In the genomic region with DNA sequence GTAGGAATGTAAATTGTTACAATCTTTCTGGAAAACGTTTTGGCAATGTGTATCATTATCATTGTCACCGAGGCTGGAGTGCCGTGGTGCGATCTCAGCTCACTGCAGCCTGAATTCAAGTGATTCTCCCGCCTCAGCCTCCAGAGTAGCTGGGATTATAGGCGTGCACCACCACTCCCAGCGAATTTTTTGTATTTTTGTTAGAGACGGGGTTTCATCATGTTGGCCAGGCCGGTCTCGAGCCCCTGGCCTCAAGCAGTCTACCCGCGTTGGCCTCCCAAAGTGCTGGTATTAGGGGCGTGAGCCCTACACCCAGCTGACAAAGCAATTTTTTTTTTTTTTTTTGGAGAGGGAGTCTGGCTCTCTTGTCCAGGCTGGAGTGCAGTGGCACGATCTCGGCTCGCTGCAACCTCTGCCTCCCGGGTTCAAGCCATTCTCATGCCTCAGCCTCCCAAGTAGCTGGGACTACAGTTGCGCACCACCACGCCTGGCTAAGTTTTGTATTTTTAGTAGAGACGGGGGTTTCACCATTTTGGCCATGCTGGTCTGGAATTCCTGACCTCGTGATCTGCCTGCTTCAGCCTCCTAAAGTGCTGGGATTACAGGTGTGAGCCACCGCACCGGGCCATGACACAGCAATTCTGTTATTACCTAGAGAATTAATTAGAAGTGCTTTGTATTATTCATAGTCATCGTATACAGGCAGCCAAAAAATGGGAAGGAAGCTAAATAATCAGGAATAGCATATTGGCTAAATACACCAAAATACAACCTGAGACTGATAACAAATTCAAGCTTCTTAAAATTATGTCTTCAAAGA, we compare ENCODE assay signal across 8 cellular contexts. TPM values are rescaled to one million over a fixed set of nuclear protein-coding genes. Genes with fewer than 3 reads are reported as not detected.
DNase-seq lines count a peak whose midpoint lies in the region; ATAC-seq, FAIRE-seq and TF ChIP-seq lines count a peak whose summit lies in the region.

No MANE protein-coding gene starts in this region.

- no peak for TF ChIP-seq CTCF in keratinocyte (optimal IDR thresholded peaks at IDR 0.05 in 1 of 3, IDR thresholded peaks at IDR 0.05 in 1 of 3, conservative IDR thresholded peaks at IDR 0.05 in 1 of 3; ENCODE audit: extremely low read depth in 1 of 3, insufficient read depth in 2 of 3, low read length in 3 of 3)
- no peak for TF ChIP-seq CTCF in thoracic aorta (IDR thresholded peaks at IDR 0.05)
- TF ChIP-seq CTCF in GM10266 (IDR thresholded peaks at IDR 0.05; ENCODE audit: control insufficient read depth, insufficient read depth, low read depth, missing control alignments): no peak

- dilution Hi-C loops in keratinocyte (cut with MboI; ENCODE audit: extremely low pct_ligation_motif_present, low sequenced_read_pairs): no loop called here

- H3K36me3 Mint-ChIP-seq in activated T-cell treated with anti-CD3 and anti-CD28 coated beads, Interleukin-2, amount 50 U/mL, for 72 hours (ENCODE audit: insufficient read depth in 2 of 2): peaks cover 8 to 13% of the 10 kb centered on the region in 2 donors
- H3K36me3 Mint-ChIP-seq in activated T-helper 2 cell treated with anti-CD3 and anti-CD28 coated beads, Interferon-gamma antibody, Interleukin-2, Interleukin-4, amounts not matched to agents 10 μg/mL and 5 μg/mL and 100 μg/mL, durations not matched to agents 14 hours and 24 hours and 36 hours (ENCODE audit: low read depth): peaks cover 17% of the 10 kb centered on the region

- peaks cover 19% of the 10 kb centered on the region for H3K79me2 ChIP-seq in keratinocyte (ENCODE audit: control insufficient read depth, insufficient read depth, low read length)

- no peaks in the 10 kb centered on the region for H3K9me1 ChIP-seq in keratinocyte (ENCODE audit: control insufficient read depth, extremely low read depth, insufficient read depth, low read length)

- H3K27ac ChIP-seq in keratinocyte (ENCODE audit: control insufficient read depth, insufficient read depth, low read length) (peak overlapping the region; percentile 89), thoracic aorta (no peak overlapping the region)

- H3K36me3 ChIP-seq in keratinocyte (ENCODE audit: control insufficient read depth in 2 of 2, extremely low read depth in 1 of 2, insufficient read depth in 2 of 2, low read length in 2 of 2) (no peaks in the 10 kb centered on the region), thoracic aorta (no peaks in the 10 kb centered on the region)

- peak overlapping the region; percentile 99 for H2AFZ ChIP-seq in keratinocyte (ENCODE audit: control insufficient read depth, low read length)

- H3K4me2 ChIP-seq in keratinocyte (ENCODE audit: control insufficient read depth, extremely low read depth, insufficient read depth, low read depth, low read length): peak overlapping the region; percentile 95

- peak overlapping the region; percentile 67 to 100 (median 98) for H3K4me3 ChIP-seq in keratinocyte (ENCODE audit: control insufficient read depth in 2 of 3, extremely low read depth in 1 of 3, insufficient read depth in 2 of 3, low read depth in 1 of 3, low read length in 3 of 3)
- peak overlapping the region; percentile 72 for H3K4me3 ChIP-seq in thoracic aorta

- H3K4me1 ChIP-seq in keratinocyte (ENCODE audit: control insufficient read depth, extremely low read depth, insufficient read depth, low read length) (peaks cover 24% of the 10 kb centered on the region), thoracic aorta (ENCODE audit: control insufficient read depth in 1 of 2, low read depth in 2 of 2) (peaks cover 14 to 23% of the 10 kb centered on the region in 2 donors)

- H3K9me3 Mint-ChIP-seq in activated T-cell treated with anti-CD3 and anti-CD28 coated beads, Interleukin-2, amount 50 U/mL, for 72 hours: no peaks in the 10 kb centered on the region
- H3K9me3 Mint-ChIP-seq in activated T-helper 2 cell treated with anti-CD3 and anti-CD28 coated beads, Interferon-gamma antibody, Interleukin-2, Interleukin-4, amounts not matched to agents 10 μg/mL and 5 μg/mL and 100 μg/mL, durations not matched to agents 14 hours and 24 hours and 36 hours: no peaks in the 10 kb centered on the region

- H3K27me3 ChIP-seq in keratinocyte (ENCODE audit: control insufficient read depth, extremely low read depth, insufficient read depth, low read length): no peaks in the 10 kb centered on the region
- no peaks in the 10 kb centered on the region for H3K27me3 ChIP-seq in thoracic aorta (replicated peaks; ENCODE audit: insufficient read depth)

- peak overlapping the region; percentile 91 to 100 for H3K4me3 Mint-ChIP-seq in activated T-cell treated with anti-CD3 and anti-CD28 coated beads, Interleukin-2, amount 50 U/mL, for 72 hours
- H3K4me3 Mint-ChIP-seq in activated T-helper 2 cell treated with anti-CD3 and anti-CD28 coated beads, Interferon-gamma antibody, Interleukin-2, Interleukin-4, amounts not matched to agents 10 μg/mL and 5 μg/mL and 100 μg/mL, durations not matched to agents 14 hours and 24 hours and 36 hours (ENCODE audit: low read depth): peak overlapping the region; percentile 98

- no peaks in the 10 kb centered on the region for H4K20me1 ChIP-seq in keratinocyte (ENCODE audit: control insufficient read depth, extremely low read depth, insufficient read depth, low read length)

- no peak for ATAC-seq in activated T-cell treated with anti-CD3 and anti-CD28 coated beads, Interleukin-2, amount 50 U/mL, for 72 hours (replicated peaks in 1 of 2)
- no peak for ATAC-seq in thoracic aorta (ENCODE audit: insufficient number of reproducible peaks, low FRiP score, low read depth)

- H3K4me1 Mint-ChIP-seq in activated T-cell treated with anti-CD3 and anti-CD28 coated beads, Interleukin-2, amount 50 U/mL, for 72 hours (ENCODE audit: low read depth): peaks cover 46% of the 10 kb centered on the region
- H3K4me1 Mint-ChIP-seq in activated T-helper 2 cell treated with anti-CD3 and anti-CD28 coated beads, Interferon-gamma antibody, Interleukin-2, Interleukin-4, amounts not matched to agents 10 μg/mL and 5 μg/mL and 100 μg/mL, durations not matched to agents 14 hours and 24 hours and 36 hours (ENCODE audit: low read depth): peaks cover 20% of the 10 kb centered on the region

- H3K9me3 ChIP-seq in keratinocyte (ENCODE audit: control insufficient read depth, low read depth, low read length) (no peaks in the 10 kb centered on the region), thoracic aorta (no peaks in the 10 kb centered on the region)

- no peak for DNase-seq in activated T-cell treated with anti-CD3 and anti-CD28 coated beads, Interleukin-2, amount 50 U/mL, for 72 hours
- DNase-seq in activated T-cell treated with anti-CD3 and anti-CD28 coated beads, Interleukin-2, amount 50 U/mL, for 48 hours: no peak
- DNase-seq in activated T-helper 2 cell treated with anti-CD3 and anti-CD28 coated beads, Interferon-gamma antibody, Interleukin-2, Interleukin-4, amounts not matched to agents 10 μg/mL and 5 μg/mL and 100 μg/mL, durations not matched to agents 14 hours and 24 hours and 36 hours (ENCODE audit: low spot score): no peak
- DNase-seq in keratinocyte (ENCODE audit: low read depth, low spot score) (no peak), thoracic aorta (ENCODE audit: low spot score) (no peak), GM10266 (ENCODE audit: extremely low spot score) (no peak), NCI-H1105 treated with DMSO at 0.1 percent for 48 hours (lab: John Stamatoyannopoulos, UW) (no peak), NOMO-1 treated with DMSO at 0.1 percent for 48 hours (lab: John Stamatoyannopoulos, UW; ENCODE audit: unreplicated experiment) (no peak)

- H3K9ac ChIP-seq in keratinocyte (ENCODE audit: control insufficient read depth, extremely low read depth, insufficient read depth, low read length): peak overlapping the region; percentile 89

- intact Hi-C loops in activated T-helper 2 cell treated with anti-CD3 and anti-CD28 coated beads, Interferon-gamma antibody, Interleukin-2, Interleukin-4, amounts not matched to agents 10 μg/mL and 5 μg/mL and 100 μg/mL, durations not matched to agents 14 hours and 24 hours and 36 hours (cut with micrococcal nuclease): loop anchor here (2.0 to 5.0 kb wide), 4 partner anchors 17 to 1610 kb away; partner anchors contain the start of genes APAF1, IKBIP and SLC25A3

- H3K27me3 Mint-ChIP-seq in activated T-cell treated with anti-CD3 and anti-CD28 coated beads, Interleukin-2, amount 50 U/mL, for 72 hours (ENCODE audit: low read depth): no peaks in the 10 kb centered on the region
- no peaks in the 10 kb centered on the region for H3K27me3 Mint-ChIP-seq in activated T-helper 2 cell treated with anti-CD3 and anti-CD28 coated beads, Interferon-gamma antibody, Interleukin-2, Interleukin-4, amounts not matched to agents 10 μg/mL and 5 μg/mL and 100 μg/mL, durations not matched to agents 14 hours and 24 hours and 36 hours (ENCODE audit: low read depth)

- FAIRE-seq in keratinocyte (lab: Jason Lieb, UNC): no peak

- peak overlapping the region; percentile 99 for H3K27ac Mint-ChIP-seq in activated T-cell treated with anti-CD3 and anti-CD28 coated beads, Interleukin-2, amount 50 U/mL, for 72 hours
- peak overlapping the region; percentile 100 for H3K27ac Mint-ChIP-seq in activated T-helper 2 cell treated with anti-CD3 and anti-CD28 coated beads, Interferon-gamma antibody, Interleukin-2, Interleukin-4, amounts not matched to agents 10 μg/mL and 5 μg/mL and 100 μg/mL, durations not matched to agents 14 hours and 24 hours and 36 hours

RNA-seq across cellular contexts. Expression of gene ACTR6, which starts 1.2 kb away (rescaled TPM):
- total RNA-seq in activated T-cell treated with anti-CD3 and anti-CD28 coated beads, Interleukin-2, amount 50 U/mL, for 72 hours: 10 to 100 TPM; 32.7 to 37.1 TPM
- 40.4 and 42.1 TPM in 2 replicates for total RNA-seq in activated T-helper 2 cell treated with anti-CD3 and anti-CD28 coated beads, Interferon-gamma antibody, Interleukin-2, Interleukin-4, amounts not matched to agents 10 μg/mL and 5 μg/mL and 100 μg/mL, durations not matched to agents 14 hours and 24 hours and 36 hours
- polyA plus RNA-seq in keratinocyte: 23.8 to 35.4 TPM (median 33.1 TPM) in 3 replicates
- 17.5 TPM for polyA plus RNA-seq in keratinocyte (2011; ENCODE audit: low read depth)
- 16.8 and 31.6 TPM in 2 replicates for polyA plus RNA-seq in keratinocyte (2011; cell fraction: cytosol; rRNA removed)
- 24.2 and 38.5 TPM in 2 replicates for polyA plus RNA-seq in keratinocyte (2011; cell fraction: nucleus; rRNA removed)
- 17.6 and 25.2 TPM in 2 replicates for polyA plus RNA-seq in keratinocyte (2012; ENCODE audit: low replicate concordance)
- polyA minus RNA-seq in keratinocyte: 3.5 to 10.4 TPM (median 5.5 TPM) in 3 replicates
- polyA minus RNA-seq in keratinocyte (2011; cell fraction: cytosol; rRNA and poly(A)+ RNA removed): 5.2 TPM
- 7.9 and 11.4 TPM in 2 replicates for polyA minus RNA-seq in keratinocyte (2011; cell fraction: nucleus; rRNA and poly(A)+ RNA removed)
- total RNA-seq in thoracic aorta: 100 to 1,000 TPM in 1 of 2 donors, 10 to 100 TPM in 1; 17.6 to 130 TPM

RNA-seq across cellular contexts. Expression of gene BLTP3B, which starts 59.1 kb away (rescaled TPM):
- total RNA-seq in activated T-cell treated with anti-CD3 and anti-CD28 coated beads, Interleukin-2, amount 50 U/mL, for 72 hours: 10 to 100 TPM; 44.7 to 48.9 TPM
- 69.0 and 73.2 TPM in 2 replicates for total RNA-seq in activated T-helper 2 cell treated with anti-CD3 and anti-CD28 coated beads, Interferon-gamma antibody, Interleukin-2, Interleukin-4, amounts not matched to agents 10 μg/mL and 5 μg/mL and 100 μg/mL, durations not matched to agents 14 hours and 24 hours and 36 hours
- 8.7 to 11.7 TPM (median 10.4 TPM) in 3 replicates for polyA plus RNA-seq in keratinocyte
- polyA plus RNA-seq in keratinocyte (2011; ENCODE audit: low read depth): 3.4 TPM
- polyA plus RNA-seq in keratinocyte (2011; cell fraction: cytosol; rRNA removed): 8.6 and 14.6 TPM in 2 replicates
- 7.0 and 10.4 TPM in 2 replicates for polyA plus RNA-seq in keratinocyte (2011; cell fraction: nucleus; rRNA removed)
- polyA plus RNA-seq in keratinocyte (2012; ENCODE audit: low replicate concordance): 6.1 and 6.2 TPM in 2 replicates
- 6.1 to 36.4 TPM (median 21.8 TPM) in 3 replicates for polyA minus RNA-seq in keratinocyte
- polyA minus RNA-seq in keratinocyte (2011; cell fraction: cytosol; rRNA and poly(A)+ RNA removed): 21.5 TPM
- 9.4 and 26.5 TPM in 2 replicates for polyA minus RNA-seq in keratinocyte (2011; cell fraction: nucleus; rRNA and poly(A)+ RNA removed)
- total RNA-seq in thoracic aorta: 10 to 100 TPM; 42.9 to 62.5 TPM
